In the genomic region with DNA sequence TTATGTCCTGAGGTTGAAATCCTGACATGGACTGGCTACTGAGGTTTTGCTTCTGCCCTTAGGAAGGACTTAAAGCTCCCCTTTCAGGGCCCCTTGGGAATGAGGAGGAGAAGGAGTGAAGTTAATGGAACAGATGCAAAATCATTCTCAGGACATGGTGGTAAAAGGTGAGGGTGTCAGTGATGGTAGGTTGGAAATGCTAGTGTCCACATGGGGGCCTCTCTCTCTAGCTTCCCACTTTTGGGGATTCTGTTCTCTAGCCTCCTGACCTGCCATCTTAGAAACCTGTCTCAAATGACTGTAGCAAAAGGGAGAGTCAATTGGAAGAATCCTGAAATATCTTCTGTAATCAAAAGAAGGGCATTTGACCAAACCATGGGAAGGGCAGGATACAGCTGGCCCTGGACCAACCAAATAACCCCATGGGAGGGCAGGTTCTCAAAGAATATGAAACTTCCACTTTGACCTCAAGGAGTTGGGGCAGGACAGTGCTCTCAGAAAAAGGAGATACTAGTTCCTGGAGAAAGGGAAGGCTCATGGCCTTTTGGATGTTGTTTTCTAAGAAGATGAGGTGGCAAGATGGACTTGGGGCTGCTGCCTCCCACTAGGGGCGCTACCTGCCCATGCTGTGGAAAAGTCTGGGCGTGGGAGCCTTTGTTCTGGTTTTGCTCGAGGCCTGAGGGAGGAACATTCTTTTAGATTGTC, we compare ENCODE assay signal across 8 cellular contexts. TPM values are rescaled to one million over a fixed set of nuclear protein-coding genes. Genes with fewer than 3 reads are reported as not detected.
DNase-seq lines count a peak whose midpoint lies in the region; ATAC-seq and TF ChIP-seq lines count a peak whose summit lies in the region.

No MANE protein-coding gene starts in this region.

- H3K4me1 ChIP-seq in OCI-LY3 (ENCODE audit: low read length) = no peaks in the 10 kb centered on the region; the same call in 1 of the 2 replicates
- peaks cover under 1% of the 10 kb centered on the region for H3K4me1 ChIP-seq in body of pancreas
- H3K4me1 ChIP-seq in effector memory CD4-positive, alpha-beta T cell (ENCODE audit: control insufficient read depth, insufficient read depth, low read length, poor library complexity, severe bottlenecking) = no peaks in the 10 kb centered on the region

- TF ChIP-seq POLR2A in body of pancreas (IDR thresholded peaks at IDR 0.05) = no peak

- no peaks in the 10 kb centered on the region for H4K20me1 ChIP-seq in OCI-LY3 (ENCODE audit: insufficient read depth, low read length)

- H3K27me3 ChIP-seq in OCI-LY3 (ENCODE audit: low read depth, low read length) (no peaks in the 10 kb centered on the region), body of pancreas (no peaks in the 10 kb centered on the region)
- H3K27me3 ChIP-seq in effector memory CD4-positive, alpha-beta T cell (replicated peaks; ENCODE audit: control insufficient read depth, insufficient read depth, low read length, poor library complexity, severe bottlenecking) = no peaks in the 10 kb centered on the region

- peak overlapping the region; percentile 23; the same call in 1 of the 2 replicates for H2AFZ ChIP-seq in OCI-LY3 (ENCODE audit: low read depth, low read length)

- 86% methylated on average over 3 of the region's 3 CpGs for WGBS in body of pancreas, 2 donors

- H3K27ac ChIP-seq in OCI-LY3 (ENCODE audit: low read length) (no peak overlapping the region), body of pancreas (no peak overlapping the region)
- no peak overlapping the region for H3K27ac ChIP-seq in effector memory CD4-positive, alpha-beta T cell (ENCODE audit: insufficient read depth, low read length, poor library complexity, severe bottlenecking)

- peak; percentile 30 for ATAC-seq in body of pancreas
- no peak for ATAC-seq in HG02798 (IDR thresholded peaks at IDR 0.05; ENCODE audit: poor library complexity, unreplicated experiment)

- H3K79me2 ChIP-seq in OCI-LY3 (ENCODE audit: low read length) = no peaks in the 10 kb centered on the region

- intact Hi-C loops in body of pancreas (cut with DNase I) = no loop called here

- DNase-seq in SIG-M5 treated with dmso at 0.1 percent for 504 hours (lab: John Stamatoyannopoulos, UW; ENCODE audit: unreplicated experiment) = peak; percentile 11
- DNase-seq in SIG-M5 (lab: John Stamatoyannopoulos, UW) = no peak
- no peak for DNase-seq in body of pancreas
- DNase-seq in stimulated activated CD4-positive, alpha-beta T cell treated with anti-CD3 and anti-CD28 coated beads, Interleukin-1b, Interleukin-23, amount 100 ng/mL, for 48 hours = peak; percentile 36
- DNase-seq in effector memory CD4-positive, alpha-beta T cell = no peak
- DNase-seq in retina = no peak

- no peaks in the 10 kb centered on the region for H3K36me3 ChIP-seq in OCI-LY3 (replicated peaks; ENCODE audit: low read depth, low read length)
- H3K36me3 ChIP-seq in body of pancreas (replicated peaks in 1 of 2; ENCODE audit: insufficient read depth in 1 of 2, low read depth in 2 of 2) = no peaks in the 10 kb centered on the region
- H3K36me3 ChIP-seq in effector memory CD4-positive, alpha-beta T cell (ENCODE audit: control insufficient read depth, insufficient read depth, low read length) = no peaks in the 10 kb centered on the region

- H3K9me3 ChIP-seq in OCI-LY3 (ENCODE audit: insufficient read depth, low read length) (no peaks in the 10 kb centered on the region), body of pancreas (no peaks in the 10 kb centered on the region)
- H3K9me3 ChIP-seq in effector memory CD4-positive, alpha-beta T cell (ENCODE audit: control insufficient read depth, low read length) = no peaks in the 10 kb centered on the region

- no peak overlapping the region for H3K9ac ChIP-seq in OCI-LY3 (ENCODE audit: low read length)

- H3K4me2 ChIP-seq in OCI-LY3 (ENCODE audit: low read length) = 0 out of 2 replicates have a peak overlapping the region, but pooled peaks have one; percentile 11

- no peak overlapping the region for H3K4me3 ChIP-seq in OCI-LY3 (ENCODE audit: low read length)
- no peak overlapping the region for H3K4me3 ChIP-seq in body of pancreas
- no peak overlapping the region for H3K4me3 ChIP-seq in effector memory CD4-positive, alpha-beta T cell (ENCODE audit: insufficient read depth, low read depth, low read length, poor library complexity, severe bottlenecking)

- peak; percentile 69 for TF ChIP-seq CTCF in OCI-LY3 (IDR thresholded peaks at IDR 0.05; ENCODE audit: low read depth, low read length)
- no peak for TF ChIP-seq CTCF in body of pancreas (IDR thresholded peaks at IDR 0.05)

RNA-seq across cellular contexts. Expression of a gene that starts 21.2 kb away (rescaled TPM):
- not detected for total RNA-seq in body of pancreas

RNA-seq across cellular contexts. Expression of a gene that starts 36.5 kb away (rescaled TPM):
- total RNA-seq in body of pancreas = 10 to 100 TPM; 11.2 to 11.9 TPM

Comparison
In these comparisons a context has a peak if more than half of its experiments do, and no peak if none do; other contexts are left out.
1. DNase-seq: peak in SIG-M5 treated with dmso at 0.1 percent for 504 hours (single experiment) and stimulated activated CD4-positive, alpha-beta T cell treated with anti-CD3 and anti-CD28 coated beads, Interleukin-1b, Interleukin-23, amount 100 ng/mL, for 48 hours (single experiment); none in SIG-M5 (single experiment), body of pancreas (0 of 4), effector memory CD4-positive, alpha-beta T cell (0 of 3) and retina (single experiment).